Comparison of ENCODE assay signal across 14 cellular contexts in genomic region chr11:130779943-130780342, GRCh38.
DNase-seq lines count a peak whose midpoint lies in the region; ATAC-seq and TF ChIP-seq lines count a peak whose summit lies in the region.
"Had no signal": no experiment of that assay in that cellular context is flagged by ENCODE, and none has a peak within 500 bp of the region (broad histone marks: within the 10 kb centered on the region; RNA-seq: fewer than 3 reads in every experiment).

No MANE protein-coding gene starts in this region.

- H3K27me3 ChIP-seq in IMR-90 (ENCODE audit: control insufficient read depth, insufficient read depth, low read length) (no peaks in the 10 kb centered on the region), neural progenitor cell (no peaks in the 10 kb centered on the region), upper lobe of right lung (no peaks in the 10 kb centered on the region), breast epithelium (no peaks in the 10 kb centered on the region)
- H3K27me3 ChIP-seq: BLaER1 treated with 17β-estradiol and CSF1 and Interleukin-3, amounts not matched to agents 10 nM and 100 nM had no signal

- TF ChIP-seq POLR2A in IMR-90 (IDR thresholded peaks at IDR 0.05; ENCODE audit: low read depth, low read length): no peak
- no peak for TF ChIP-seq POLR2A in breast epithelium (IDR thresholded peaks at IDR 0.05)

- no peak for ATAC-seq in IMR-90 (ENCODE audit: low read depth)
- peak; percentile 52 for ATAC-seq in upper lobe of right lung
- no peak for ATAC-seq in HG02884 (IDR thresholded peaks at IDR 0.05; ENCODE audit: unreplicated experiment)
- ATAC-seq: CD8-positive, alpha-beta T cell had no signal

- H3K9ac ChIP-seq in IMR-90 (ENCODE audit: low read depth, low read length) (no peak overlapping the region), neural progenitor cell (no peak overlapping the region)
- H3K9ac ChIP-seq: BLaER1 treated with 17β-estradiol and CSF1 and Interleukin-3, amounts not matched to agents 10 nM and 100 nM had no signal

- H3K4me3 ChIP-seq in IMR-90 (ENCODE audit: insufficient read depth, low read depth, low read length): no peak overlapping the region
- H3K4me3 ChIP-seq in neural progenitor cell: no peak overlapping the region
- H3K4me3 ChIP-seq in upper lobe of right lung: no peak overlapping the region
- H3K4me3 ChIP-seq in breast epithelium: no peak overlapping the region
- H3K4me3 ChIP-seq: BLaER1 treated with 17β-estradiol and CSF1 and Interleukin-3, amounts not matched to agents 10 nM and 100 nM; HAP-1 had no signal

- peaks cover 4% of the 10 kb centered on the region for H3K9me3 Mint-ChIP-seq in neural progenitor cell
- H3K9me3 Mint-ChIP-seq: CD8-positive, alpha-beta T cell had no signal

- TF ChIP-seq CTCF in IMR-90 (conservative IDR thresholded peaks at IDR 0.05; ENCODE audit: low read depth, low read length): no peak
- no peak for TF ChIP-seq CTCF in neural progenitor cell (IDR thresholded peaks at IDR 0.05)
- no peak for TF ChIP-seq CTCF in upper lobe of right lung (IDR thresholded peaks at IDR 0.05)
- no peak for TF ChIP-seq CTCF in breast epithelium (IDR thresholded peaks at IDR 0.05)

- peaks cover 3% of the 10 kb centered on the region; the same call in 1 of the 2 replicates for H3K9me3 ChIP-seq in IMR-90 (ENCODE audit: control insufficient read depth, insufficient read depth, low read length)
- no peaks in the 10 kb centered on the region for H3K9me3 ChIP-seq in neural progenitor cell (ENCODE audit: low read depth)
- no peaks in the 10 kb centered on the region for H3K9me3 ChIP-seq in upper lobe of right lung
- no peaks in the 10 kb centered on the region for H3K9me3 ChIP-seq in breast epithelium
- H3K9me3 ChIP-seq: HAP-1 had no signal

- H2BK5ac ChIP-seq in IMR-90 (ENCODE audit: low read depth, low read length, poor library complexity, severe bottlenecking): no peak overlapping the region

- no peak overlapping the region for H3K4me3 Mint-ChIP-seq in neural progenitor cell
- H3K4me3 Mint-ChIP-seq: B cell; CD8-positive, alpha-beta T cell had no signal

- H2AK9ac ChIP-seq in IMR-90 (replicated peaks; ENCODE audit: low read depth, low read length, poor library complexity): no peak overlapping the region

- no peaks in the 10 kb centered on the region for H3K36me3 Mint-ChIP-seq in neural progenitor cell
- H3K36me3 Mint-ChIP-seq: CD8-positive, alpha-beta T cell had no signal

- H3K4me1 ChIP-seq in IMR-90 (ENCODE audit: control insufficient read depth, insufficient read depth, low read length): peaks cover 19% of the 10 kb centered on the region
- H3K4me1 ChIP-seq in neural progenitor cell: peaks cover 19% of the 10 kb centered on the region
- H3K4me1 ChIP-seq in upper lobe of right lung: no peaks in the 10 kb centered on the region
- no peaks in the 10 kb centered on the region for H3K4me1 ChIP-seq in breast epithelium
- H3K4me1 ChIP-seq: HAP-1 had no signal

- dilution Hi-C loops in IMR-90 (cut with HindIII; ENCODE audit: low sequenced_read_pairs, unreplicated experiment): no loop called here

- H4K5ac ChIP-seq in IMR-90 (ENCODE audit: low read depth, low read length): peak overlapping the region; percentile 51; the same call in 1 of the 2 replicates

- H3K4me2 ChIP-seq in IMR-90 (ENCODE audit: low read depth, low read length) (no peak overlapping the region), neural progenitor cell (no peak overlapping the region)
- H3K4me2 ChIP-seq: BLaER1 treated with 17β-estradiol and CSF1 and Interleukin-3, amounts not matched to agents 10 nM and 100 nM had no signal

- peaks cover 8% of the 10 kb centered on the region for H3F3A ChIP-seq in neural progenitor cell (ENCODE audit: low read depth)

- H3K4me1 Mint-ChIP-seq in neural progenitor cell: peaks cover 30% of the 10 kb centered on the region
- H3K4me1 Mint-ChIP-seq: B cell had no signal

- DNase-seq in IMR-90 (no peak), ecto neural progenitor cell (ENCODE audit: low spot score) (peak; percentile 23), neural progenitor cell (ENCODE audit: low spot score) (no peak), upper lobe of right lung (no peak), middle frontal gyrus (ENCODE audit: extremely low spot score, low spot score) (no peak), breast epithelium (ENCODE audit: low spot score in 2 of 2) (no peak)
- DNase-seq: Calu3; CD8-positive, alpha-beta T cell; DMS79 treated with DMSO at 0.1 percent for 48 hours; GF-D8 had no signal

- no peak overlapping the region for H3K27ac Mint-ChIP-seq in neural progenitor cell
- H3K27ac Mint-ChIP-seq: B cell; CD8-positive, alpha-beta T cell had no signal

- peak overlapping the region; percentile 76; the same call in 1 of the 2 replicates for H3K18ac ChIP-seq in IMR-90 (ENCODE audit: low read depth, low read length)

- BruUV-seq in IMR-90 (replicated peaks; lab: Mats Ljungman, UMichigan): no TSS peak

- no peak overlapping the region; the same call in 1 of the 2 replicates for H4K91ac ChIP-seq in IMR-90 (ENCODE audit: insufficient read depth, low read depth, low read length)

- 0 out of 2 replicates have a peak overlapping the region, but pooled peaks have one; percentile 10 for H2BK20ac ChIP-seq in IMR-90 (ENCODE audit: low read depth, low read length)

- H3K36me3 ChIP-seq in IMR-90 (ENCODE audit: control insufficient read depth, insufficient read depth, low read length) (no peaks in the 10 kb centered on the region), neural progenitor cell (no peaks in the 10 kb centered on the region), upper lobe of right lung (no peaks in the 10 kb centered on the region), breast epithelium (no peaks in the 10 kb centered on the region)
- H3K36me3 ChIP-seq: BLaER1 treated with 17β-estradiol and CSF1 and Interleukin-3, amounts not matched to agents 10 nM and 100 nM; HAP-1 had no signal

- no peak overlapping the region for H3K14ac ChIP-seq in IMR-90 (replicated peaks; ENCODE audit: low read depth, low read length)

- peaks cover 7% of the 10 kb centered on the region for H3K27me3 Mint-ChIP-seq in neural progenitor cell (ENCODE audit: insufficient read depth, low read depth)

- no peak overlapping the region for H3K23ac ChIP-seq in IMR-90 (ENCODE audit: low read depth, low read length)

- TF ChIP-seq RAD21 in IMR-90 (IDR thresholded peaks at IDR 0.05; ENCODE audit: low read length): no peak

- no peak overlapping the region for H2BK120ac ChIP-seq in IMR-90 (ENCODE audit: low read depth, low read length)

- 0 out of 2 replicates have a peak overlapping the region, but pooled peaks have one; percentile 19 for H3K4ac ChIP-seq in IMR-90 (ENCODE audit: low read depth, low read length)

- intact Hi-C loops in IMR-90 (cut with micrococcal nuclease): no loop called here
- intact Hi-C loops in upper lobe of right lung (cut with DNase I): no loop called here
- intact Hi-C loops in breast epithelium (cut with DNase I; ENCODE audit: low total_unique reads): no loop called here

- no peak overlapping the region; the same call in 2 of the 3 replicates for H2BK15ac ChIP-seq in IMR-90 (ENCODE audit: low read depth, low read length)

- in situ Hi-C loops in IMR-90 (cut with MboI; ENCODE audit: low sequenced_read_pairs): no loop called here

- peaks cover 12% of the 10 kb centered on the region for H3K9me1 ChIP-seq in IMR-90 (ENCODE audit: insufficient read depth, low read length)

- POLR2A ChIA-PET in IMR-90 (lab: Charles Lee; ENCODE audit: unreplicated experiment): no interaction called here

- H4K20me1 ChIP-seq in IMR-90 (ENCODE audit: insufficient read depth, low read length) (no peaks in the 10 kb centered on the region), neural progenitor cell (ENCODE audit: low read depth) (no peaks in the 10 kb centered on the region)
- H4K20me1 ChIP-seq: BLaER1 treated with 17β-estradiol and CSF1 and Interleukin-3, amounts not matched to agents 10 nM and 100 nM had no signal

- H3K27ac ChIP-seq in IMR-90 (ENCODE audit: insufficient read depth, low read length) (peak overlapping the region; percentile 23; the same call in 1 of the 2 replicates), neural progenitor cell (no peak overlapping the region), upper lobe of right lung (no peak overlapping the region), breast epithelium (no peak overlapping the region)
- H3K27ac ChIP-seq: BLaER1 treated with 17β-estradiol and CSF1 and Interleukin-3, amounts not matched to agents 10 nM and 100 nM had no signal

- no peak overlapping the region for H2AFZ ChIP-seq in IMR-90 (replicated peaks; ENCODE audit: low read length, poor library complexity)
- peak overlapping the region; percentile 0 for H2AFZ ChIP-seq in neural progenitor cell (replicated peaks)

- no peaks in the 10 kb centered on the region for H3K79me2 ChIP-seq in neural progenitor cell (ENCODE audit: low read depth)

- H3K79me1 ChIP-seq in IMR-90 (ENCODE audit: low read depth in 1 of 2, low read length in 2 of 2): no peaks in the 10 kb centered on the region

- H3K56ac ChIP-seq in IMR-90 (ENCODE audit: extremely low read depth, insufficient read depth, low read length): no peak overlapping the region

- peak overlapping the region; percentile 53; the same call in 1 of the 2 replicates for H2AK5ac ChIP-seq in IMR-90 (ENCODE audit: low read depth, low read length)

- H4K8ac ChIP-seq in IMR-90 (ENCODE audit: low read depth in 2 of 2, low read length in 2 of 2): no peak overlapping the region; a peak in 1 of 4 replicates

- 33% methylated on average over 2 of the region's 5 CpGs; no CpG with 5 or more reads in 1 of the 2 experiments for WGBS in IMR-90 (ENCODE audit: extremely low coverage in 2 of 2, insufficient read length in 1 of 2), 2 experiments

- CTCF ChIA-PET in IMR-90 (lab: Yijun Ruan, JAX): no interaction called here

TF ChIP-seq in IMR-90, 13 proteins besides CTCF, POLR2A, EP300 and RAD21 (continues in another document):
- TF ChIP-seq SMC3 (IDR thresholded peaks at IDR 0.05; ENCODE audit: low read depth, low read length) (no peak), RCOR1 (IDR thresholded peaks at IDR 0.05; ENCODE audit: insufficient replicate concordance, low read length) (no peak), FOS (IDR thresholded peaks at IDR 0.05; ENCODE audit: low read depth, low read length) (no peak), MXI1 (IDR thresholded peaks at IDR 0.05; ENCODE audit: borderline replicate concordance, low read depth, low read length) (no peak), USF2 (IDR thresholded peaks at IDR 0.05; ENCODE audit: low read depth, low read length) (no peak)
